In the genomic region with DNA sequence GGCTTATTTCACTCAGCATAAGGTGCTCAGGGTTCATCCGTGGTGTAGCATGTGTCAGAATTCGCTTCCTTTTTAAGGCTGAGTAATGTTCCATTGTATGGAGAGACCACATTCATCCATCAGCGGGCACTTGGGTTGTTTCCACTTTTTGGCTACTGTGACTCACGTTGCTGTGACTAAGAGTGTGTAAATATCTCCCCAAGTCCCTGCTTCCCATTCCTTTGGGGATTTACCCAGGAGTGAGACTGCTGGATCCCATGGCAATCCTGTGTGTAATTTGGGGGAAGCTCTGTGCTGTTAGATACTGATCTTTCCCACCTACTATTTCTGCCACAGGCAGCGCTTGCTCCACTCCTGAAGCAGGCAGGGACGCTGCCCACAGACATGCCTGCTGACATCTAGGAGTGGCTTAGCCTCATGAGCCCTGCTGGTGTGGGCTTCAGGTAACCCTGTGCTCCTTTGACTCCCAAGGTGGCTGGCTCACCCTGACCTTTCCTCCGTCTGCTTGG, we compare ENCODE assay signal across 1 cellular context.
TF ChIP-seq lines count a peak whose summit lies in the region.

No MANE protein-coding gene starts in this region.

TF ChIP-seq in IMR-90, 13 proteins besides CTCF, POLR2A, EP300 and RAD21 (continued from another document):
- TF ChIP-seq MAFK (IDR thresholded peaks at IDR 0.05; ENCODE audit: low read depth, low read length) (no peak), CEBPB (IDR thresholded peaks at IDR 0.05; ENCODE audit: low read depth, low read length) (peak; percentile 47; the same call in 1 of the 2 replicates), FOS (IDR thresholded peaks at IDR 0.05; ENCODE audit: low read depth, low read length) (peak; percentile 88), NFE2L2 (IDR thresholded peaks at IDR 0.05; ENCODE audit: low read depth, low read length) (no peak)
